ENCODE assay signal across 25 cellular contexts in genomic region chr4:183284229-183284628, GRCh38. TPM values are rescaled to one million over a fixed set of nuclear protein-coding genes. Genes with fewer than 3 reads are reported as not detected.
DNase-seq lines count a peak whose midpoint lies in the region; ATAC-seq, FAIRE-seq and TF ChIP-seq lines count a peak whose summit lies in the region.
"Had no signal": no experiment of that assay in that cellular context is flagged by ENCODE, and none has a peak within 500 bp of the region (broad histone marks: within the 10 kb centered on the region; RNA-seq: fewer than 3 reads in every experiment).

No MANE protein-coding gene starts in this region.

- intact Hi-C loops in lower lobe of right lung (cut with DNase I) = no loop called here

- peak; percentile 36 for FAIRE-seq in HTR-8/SVneo (lab: Jason Lieb, UNC)
- FAIRE-seq: D721Med, G401.6 had no signal

- H3K27ac ChIP-seq in fibroblast of lung (ENCODE audit: insufficient read depth, low read length) (peak overlapping the region; percentile 26), Peyer's patch (no peak overlapping the region), lower lobe of right lung (no peak overlapping the region)
- H3K27ac ChIP-seq: KMS-11, RWPE1 had no signal

- no peak overlapping the region for H3K9ac ChIP-seq in fibroblast of lung (ENCODE audit: insufficient read depth, low read length)
- H3K9ac ChIP-seq: KMS-11 had no signal

- H3K36me3 ChIP-seq in fibroblast of lung (ENCODE audit: control insufficient read depth, insufficient read depth, low read length) = peaks cover 16% of the 10 kb centered on the region
- peaks cover 0 to 5% (median 0%) of the 10 kb centered on the region in 3 donors for H3K36me3 ChIP-seq in Peyer's patch
- H3K36me3 ChIP-seq in lower lobe of right lung = peaks cover 81% of the 10 kb centered on the region

- peaks cover 14% of the 10 kb centered on the region for H3K4me1 ChIP-seq in fibroblast of lung (ENCODE audit: control insufficient read depth, extremely low read depth, insufficient read depth, low read length)
- H3K4me1 ChIP-seq in Peyer's patch = peaks cover 0 to 3% (median 0%) of the 10 kb centered on the region in 4 donors
- H3K4me1 ChIP-seq in lower lobe of right lung = peaks cover 4% of the 10 kb centered on the region

- H2AFZ ChIP-seq in fibroblast of lung (ENCODE audit: low read length) = no peak overlapping the region
- H2AFZ ChIP-seq: GM23338 had no signal

- H3K9me3 ChIP-seq in fibroblast of lung (ENCODE audit: control insufficient read depth, insufficient read depth, low read depth, low read length) (no peaks in the 10 kb centered on the region), Peyer's patch (no peaks in the 10 kb centered on the region), lower lobe of right lung (no peaks in the 10 kb centered on the region)

- no peaks in the 10 kb centered on the region for H4K20me1 ChIP-seq in fibroblast of lung (ENCODE audit: control insufficient read depth, extremely low read depth, insufficient read depth, low read length)

- peak overlapping the region; percentile 40 for H3K4me2 ChIP-seq in fibroblast of lung (ENCODE audit: extremely low read depth, insufficient read depth, low read length)
- H3K4me2 ChIP-seq: GM23338, KMS-11 had no signal

- H3K4me3 ChIP-seq in fibroblast of lung (replicated peaks in 1 of 4; ENCODE audit: control extremely low read depth in 1 of 4, insufficient read depth in 1 of 4, low read depth in 3 of 4, low read length in 4 of 4) = no peak overlapping the region
- H3K4me3 ChIP-seq in Peyer's patch = no peak overlapping the region
- no peak overlapping the region for H3K4me3 ChIP-seq in lower lobe of right lung
- H3K4me3 ChIP-seq: GM23338 had no signal

- TF ChIP-seq POLR2A in Peyer's patch (IDR thresholded peaks at IDR 0.05) = no peak

- H3K27me3 ChIP-seq in fibroblast of lung (ENCODE audit: control insufficient read depth, insufficient read depth, low read length) (no peaks in the 10 kb centered on the region), Peyer's patch (no peaks in the 10 kb centered on the region), lower lobe of right lung (ENCODE audit: low read depth) (no peaks in the 10 kb centered on the region)

- no peaks in the 10 kb centered on the region for H3K79me2 ChIP-seq in fibroblast of lung (ENCODE audit: control insufficient read depth, insufficient read depth, low read length)

- DNase-seq in DMS79 treated with DMSO at 0.1 percent for 48 hours (lab: John Stamatoyannopoulos, UW) (peak; percentile 39), HTR-8/SVneo (ENCODE audit: insufficient read length, low spot score) (no peak), NCI-H345 treated with DMSO at 0.1 percent for 48 hours (lab: John Stamatoyannopoulos, UW; ENCODE audit: unreplicated experiment) (peak; percentile 19), fibroblast of lung (ENCODE audit: low read depth in 2 of 2) (no peak), Peyer's patch (no peak), lower lobe of right lung (no peak)
- DNase-seq: C1 segment of cervical spinal cord; CD8-positive, alpha-beta memory T cell; MV-4-11; NCI-H1436 treated with DMSO at 0.1 percent for 48 hours; NCI-H2081 treated with DMSO at 0.1 percent for 48 hours; NCI-H226; NCI-H526; OCI-M1; SIG-M5; T-helper 1 cell; T-helper 9 cell had no signal

- ATAC-seq in HG03469 (IDR thresholded peaks at IDR 0.05; ENCODE audit: unreplicated experiment) (no peak), lower lobe of right lung (no peak), HG03521 (IDR thresholded peaks at IDR 0.05; ENCODE audit: unreplicated experiment) (no peak)
- ATAC-seq: GM23338, HCT116 had no signal

- TF ChIP-seq CTCF in fibroblast of lung (conservative IDR thresholded peaks at IDR 0.05 in 1 of 2, IDR thresholded peaks at IDR 0.05 in 1 of 2; ENCODE audit: low read depth in 1 of 2, low read length in 2 of 2) = no peak
- TF ChIP-seq CTCF in Peyer's patch (IDR thresholded peaks at IDR 0.05) = no peak
- TF ChIP-seq CTCF in lower lobe of right lung (IDR thresholded peaks at IDR 0.05) = no peak

RNA-seq across cellular contexts. Expression of gene CLDN22, which starts 35.8 kb away (rescaled TPM):
- total RNA-seq in fibroblast of lung = under 0.01 TPM in 1 of 2 replicates, not detected in the other
- not detected in 2 replicates for polyA plus RNA-seq in fibroblast of lung
- 0.05 TPM in 1 of 2 replicates, not detected in the other for polyA plus RNA-seq in fibroblast of lung (2012)
- not detected in 2 replicates for polyA minus RNA-seq in fibroblast of lung (ENCODE audit: low replicate concordance)
- not detected for total RNA-seq in Peyer's patch
- total RNA-seq in lower lobe of right lung = not detected
- total RNA-seq: CD8-positive, alpha-beta memory T cell; GM23338 had no signal
- polyA plus RNA-seq: CD8-positive, alpha-beta memory T cell; GM23338 had no signal

RNA-seq across cellular contexts. Expression of gene CLDN24, which starts 38.0 kb away (rescaled TPM):
- total RNA-seq in fibroblast of lung (not detected in 2 replicates), Peyer's patch (not detected), lower lobe of right lung (not detected)
- not detected in 2 replicates for polyA plus RNA-seq in fibroblast of lung
- not detected in 2 replicates for polyA plus RNA-seq in fibroblast of lung (2012)
- polyA minus RNA-seq in fibroblast of lung (ENCODE audit: low replicate concordance) = not detected in 2 replicates
- total RNA-seq: CD8-positive, alpha-beta memory T cell; GM23338 had no signal
- polyA plus RNA-seq: CD8-positive, alpha-beta memory T cell; GM23338 had no signal

Comparison
In these comparisons a context has a peak if more than half of its experiments do, and no peak if none do; other contexts are left out.
1. DNase-seq: peak in DMS79 treated with DMSO at 0.1 percent for 48 hours (single experiment) and NCI-H345 treated with DMSO at 0.1 percent for 48 hours (single experiment); none in HTR-8/SVneo (single experiment), fibroblast of lung (0 of 2), Peyer's patch (0 of 3) and lower lobe of right lung (single experiment).